ENCODE assay signal across 1 cellular context in genomic region chr6:53441035-53441493, GRCh38.
A peak's percentile ranks its signal among the peaks of the same experiment; 100 is the strongest.
TF ChIP-seq lines count a peak whose summit lies in the region.

No MANE protein-coding gene starts in this region.

TF ChIP-seq in GM12878, 131 proteins besides CTCF, POLR2A, EP300 and RAD21 (continued from another document):
- TF ChIP-seq HSF1 (IDR thresholded peaks at IDR 0.05; ENCODE audit: low read depth, low read length) = no peak
- no peak for TF ChIP-seq ATF7 (IDR thresholded peaks at IDR 0.05; ENCODE audit: low read depth)
- TF ChIP-seq DPF2 (IDR thresholded peaks at IDR 0.05) = peak; percentile 79; the same call in 1 of the 2 replicates
- TF ChIP-seq, protein P1, sequence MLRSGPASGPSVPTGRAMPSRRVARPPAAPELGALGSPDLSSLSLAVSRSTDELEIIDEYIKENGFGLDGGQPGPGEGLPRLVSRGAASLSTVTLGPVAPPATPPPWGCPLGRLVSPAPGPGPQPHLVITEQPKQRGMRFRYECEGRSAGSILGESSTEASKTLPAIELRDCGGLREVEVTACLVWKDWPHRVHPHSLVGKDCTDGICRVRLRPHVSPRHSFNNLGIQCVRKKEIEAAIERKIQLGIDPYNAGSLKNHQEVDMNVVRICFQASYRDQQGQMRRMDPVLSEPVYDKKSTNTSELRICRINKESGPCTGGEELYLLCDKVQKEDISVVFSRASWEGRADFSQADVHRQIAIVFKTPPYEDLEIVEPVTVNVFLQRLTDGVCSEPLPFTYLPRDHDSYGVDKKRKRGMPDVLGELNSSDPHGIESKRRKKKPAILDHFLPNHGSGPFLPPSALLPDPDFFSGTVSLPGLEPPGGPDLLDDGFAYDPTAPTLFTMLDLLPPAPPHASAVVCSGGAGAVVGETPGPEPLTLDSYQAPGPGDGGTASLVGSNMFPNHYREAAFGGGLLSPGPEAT (IDR thresholded peaks at IDR 0.05; ENCODE audit: low read depth) = peak; percentile 37; the same call in 1 of the 2 replicates
- peak; percentile 41; the same call in 1 of the 2 replicates for TF ChIP-seq NR2F1 (conservative IDR thresholded peaks at IDR 0.05)
- TF ChIP-seq, protein P2, sequence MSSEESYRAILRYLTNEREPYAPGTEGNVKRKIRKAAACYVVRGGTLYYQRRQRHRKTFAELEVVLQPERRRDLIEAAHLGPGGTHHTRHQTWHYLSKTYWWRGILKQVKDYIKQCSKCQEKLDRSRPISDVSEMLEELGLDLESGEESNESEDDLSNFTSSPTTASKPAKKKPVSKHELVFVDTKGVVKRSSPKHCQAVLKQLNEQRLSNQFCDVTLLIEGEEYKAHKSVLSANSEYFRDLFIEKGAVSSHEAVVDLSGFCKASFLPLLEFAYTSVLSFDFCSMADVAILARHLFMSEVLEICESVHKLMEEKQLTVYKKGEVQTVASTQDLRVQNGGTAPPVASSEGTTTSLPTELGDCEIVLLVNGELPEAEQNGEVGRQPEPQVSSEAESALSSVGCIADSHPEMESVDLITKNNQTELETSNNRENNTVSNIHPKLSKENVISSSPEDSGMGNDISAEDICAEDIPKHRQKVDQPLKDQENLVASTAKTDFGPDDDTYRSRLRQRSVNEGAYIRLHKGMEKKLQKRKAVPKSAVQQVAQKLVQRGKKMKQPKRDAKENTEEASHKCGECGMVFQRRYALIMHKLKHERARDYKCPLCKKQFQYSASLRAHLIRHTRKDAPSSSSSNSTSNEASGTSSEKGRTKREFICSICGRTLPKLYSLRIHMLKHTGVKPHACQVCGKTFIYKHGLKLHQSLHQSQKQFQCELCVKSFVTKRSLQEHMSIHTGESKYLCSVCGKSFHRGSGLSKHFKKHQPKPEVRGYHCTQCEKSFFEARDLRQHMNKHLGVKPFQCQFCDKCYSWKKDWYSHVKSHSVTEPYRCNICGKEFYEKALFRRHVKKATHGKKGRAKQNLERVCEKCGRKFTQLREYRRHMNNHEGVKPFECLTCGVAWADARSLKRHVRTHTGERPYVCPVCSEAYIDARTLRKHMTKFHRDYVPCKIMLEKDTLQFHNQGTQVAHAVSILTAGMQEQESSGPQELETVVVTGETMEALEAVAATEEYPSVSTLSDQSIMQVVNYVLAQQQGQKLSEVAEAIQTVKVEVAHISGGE (CRISPR knock-in tag; IDR thresholded peaks at IDR 0.05) = no peak
- TF ChIP-seq PAX5 (IDR thresholded peaks at IDR 0.05; ENCODE audit: borderline replicate concordance, low read depth, low read length) = 0 out of 2 replicates have a peak, but pooled peaks have one; percentile 29
- peak; percentile 74 for TF ChIP-seq MTA2 (IDR thresholded peaks at IDR 0.05; ENCODE audit: low read depth)
- no peak for TF ChIP-seq ZNF592 (IDR thresholded peaks at IDR 0.05)
- peak; percentile 79 for TF ChIP-seq BCL11A (IDR thresholded peaks at IDR 0.05; ENCODE audit: low read depth, low read length)
- 0 out of 2 replicates have a peak, but pooled peaks have one; percentile 64 for TF ChIP-seq ZBED1 (IDR thresholded peaks at IDR 0.05; ENCODE audit: borderline replicate concordance)
- peak; percentile 69; the same call in 1 of the 2 replicates for TF ChIP-seq IRF4 (IDR thresholded peaks at IDR 0.05; ENCODE audit: low read depth, low read length)
- peak; percentile 61; the same call in 1 of the 2 replicates for TF ChIP-seq RUNX3 (IDR thresholded peaks at IDR 0.05; ENCODE audit: low read length)
- peak; percentile 42; the same call in 1 of the 2 replicates for TF ChIP-seq GABPA (IDR thresholded peaks at IDR 0.05; ENCODE audit: low read depth)
- no peak for TF ChIP-seq NFXL1 (IDR thresholded peaks at IDR 0.05; ENCODE audit: borderline replicate concordance)
- TF ChIP-seq, protein P3, sequence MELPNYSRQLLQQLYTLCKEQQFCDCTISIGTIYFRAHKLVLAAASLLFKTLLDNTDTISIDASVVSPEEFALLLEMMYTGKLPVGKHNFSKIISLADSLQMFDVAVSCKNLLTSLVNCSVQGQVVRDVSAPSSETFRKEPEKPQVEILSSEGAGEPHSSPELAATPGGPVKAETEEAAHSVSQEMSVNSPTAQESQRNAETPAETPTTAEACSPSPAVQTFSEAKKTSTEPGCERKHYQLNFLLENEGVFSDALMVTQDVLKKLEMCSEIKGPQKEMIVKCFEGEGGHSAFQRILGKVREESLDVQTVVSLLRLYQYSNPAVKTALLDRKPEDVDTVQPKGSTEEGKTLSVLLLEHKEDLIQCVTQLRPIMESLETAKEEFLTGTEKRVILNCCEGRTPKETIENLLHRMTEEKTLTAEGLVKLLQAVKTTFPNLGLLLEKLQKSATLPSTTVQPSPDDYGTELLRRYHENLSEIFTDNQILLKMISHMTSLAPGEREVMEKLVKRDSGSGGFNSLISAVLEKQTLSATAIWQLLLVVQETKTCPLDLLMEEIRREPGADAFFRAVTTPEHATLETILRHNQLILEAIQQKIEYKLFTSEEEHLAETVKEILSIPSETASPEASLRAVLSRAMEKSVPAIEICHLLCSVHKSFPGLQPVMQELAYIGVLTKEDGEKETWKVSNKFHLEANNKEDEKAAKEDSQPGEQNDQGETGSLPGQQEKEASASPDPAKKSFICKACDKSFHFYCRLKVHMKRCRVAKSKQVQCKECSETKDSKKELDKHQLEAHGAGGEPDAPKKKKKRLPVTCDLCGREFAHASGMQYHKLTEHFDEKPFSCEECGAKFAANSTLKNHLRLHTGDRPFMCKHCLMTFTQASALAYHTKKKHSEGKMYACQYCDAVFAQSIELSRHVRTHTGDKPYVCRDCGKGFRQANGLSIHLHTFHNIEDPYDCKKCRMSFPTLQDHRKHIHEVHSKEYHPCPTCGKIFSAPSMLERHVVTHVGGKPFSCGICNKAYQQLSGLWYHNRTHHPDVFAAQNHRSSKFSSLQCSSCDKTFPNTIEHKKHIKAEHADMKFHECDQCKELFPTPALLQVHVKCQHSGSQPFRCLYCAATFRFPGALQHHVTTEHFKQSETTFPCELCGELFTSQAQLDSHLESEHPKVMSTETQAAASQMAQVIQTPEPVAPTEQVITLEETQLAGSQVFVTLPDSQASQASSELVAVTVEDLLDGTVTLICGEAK (IDR thresholded peaks at IDR 0.05; ENCODE audit: borderline replicate concordance) = no peak
- peak; percentile 97 for TF ChIP-seq JUNB (IDR thresholded peaks at IDR 0.05)
- peak; percentile 95 for TF ChIP-seq EED (IDR thresholded peaks at IDR 0.05; ENCODE audit: low read depth)
- TF ChIP-seq BMI1 (IDR thresholded peaks at IDR 0.05; ENCODE audit: borderline replicate concordance) = 0 out of 2 replicates have a peak, but pooled peaks have one; percentile 39
- TF ChIP-seq, protein P4, sequence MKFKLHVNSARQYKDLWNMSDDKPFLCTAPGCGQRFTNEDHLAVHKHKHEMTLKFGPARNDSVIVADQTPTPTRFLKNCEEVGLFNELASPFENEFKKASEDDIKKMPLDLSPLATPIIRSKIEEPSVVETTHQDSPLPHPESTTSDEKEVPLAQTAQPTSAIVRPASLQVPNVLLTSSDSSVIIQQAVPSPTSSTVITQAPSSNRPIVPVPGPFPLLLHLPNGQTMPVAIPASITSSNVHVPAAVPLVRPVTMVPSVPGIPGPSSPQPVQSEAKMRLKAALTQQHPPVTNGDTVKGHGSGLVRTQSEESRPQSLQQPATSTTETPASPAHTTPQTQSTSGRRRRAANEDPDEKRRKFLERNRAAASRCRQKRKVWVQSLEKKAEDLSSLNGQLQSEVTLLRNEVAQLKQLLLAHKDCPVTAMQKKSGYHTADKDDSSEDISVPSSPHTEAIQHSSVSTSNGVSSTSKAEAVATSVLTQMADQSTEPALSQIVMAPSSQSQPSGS (IDR thresholded peaks at IDR 0.05; ENCODE audit: low read length) = 0 out of 2 replicates have a peak, but pooled peaks have one; percentile 60
- TF ChIP-seq CBX5 (IDR thresholded peaks at IDR 0.05; ENCODE audit: low read depth) = no peak
- TF ChIP-seq CREM (IDR thresholded peaks at IDR 0.05; ENCODE audit: low read depth) = peak; percentile 77; the same call in 1 of the 2 replicates
- TF ChIP-seq ETV6 (conservative IDR thresholded peaks at IDR 0.05 in 1 of 2, IDR thresholded peaks at IDR 0.05 in 1 of 2; ENCODE audit: borderline replicate concordance in 1 of 2, low read depth in 1 of 2) = peak in 1 of 2 experiments; percentile 93; a peak in 2 of 4 replicates
- peak in 1 of 2 experiments; percentile 69; a peak in 1 of 4 replicates for TF ChIP-seq CEBPB (IDR thresholded peaks at IDR 0.05; ENCODE audit: borderline replicate concordance in 1 of 2, low read depth in 2 of 2, low read length in 2 of 2)
- peak; percentile 68 for TF ChIP-seq IKZF1 (conservative IDR thresholded peaks at IDR 0.05)
- peak; percentile 84; the same call in 1 of the 2 replicates for TF ChIP-seq NFIC (IDR thresholded peaks at IDR 0.05; ENCODE audit: low read depth, low read length)
- peak in 1 of 2 experiments; percentile 17; a peak in 1 of 4 replicates for TF ChIP-seq SRF (IDR thresholded peaks at IDR 0.05; ENCODE audit: low read depth in 2 of 2, low read length in 2 of 2)
- TF ChIP-seq SPI1 (IDR thresholded peaks at IDR 0.05; ENCODE audit: borderline replicate concordance, insufficient read depth, low read depth, low read length) = peak; percentile 15; the same call in 1 of the 2 replicates
